8 cellular contexts compared by ENCODE assay signal in genomic region chr14:24160850-24161804, GRCh38. TPM values are rescaled to one million over a fixed set of nuclear protein-coding genes. Genes with fewer than 3 reads are reported as not detected.
DNase-seq lines count a peak whose midpoint lies in the region; ATAC-seq and TF ChIP-seq lines count a peak whose summit lies in the region.

Gene IRF9 (plus strand): TSS chr14:24161265. CDS start chr14:24162145, 880 bp downstream.

- no peaks in the 10 kb centered on the region for H3K27me3 ChIP-seq in right atrium auricular region
- no peaks in the 10 kb centered on the region for H3K27me3 ChIP-seq in uterus

- TF ChIP-seq POLR2A in uterus (IDR thresholded peaks at IDR 0.05): peak; percentile 51 to 57

- H3K36me3 ChIP-seq in right atrium auricular region (peaks cover 71% of the 10 kb centered on the region), uterus (no peaks in the 10 kb centered on the region)

- intact Hi-C loops in uterus (cut with DNase I; ENCODE audit: low total_unique reads): no loop called here

- H3K9me3 ChIP-seq in right atrium auricular region: no peaks in the 10 kb centered on the region
- H3K9me3 ChIP-seq in uterus: no peaks in the 10 kb centered on the region

- peak within 1 kb of the TSS; percentile 62 to 68 for H3K4me3 ChIP-seq in right atrium auricular region
- H3K4me3 ChIP-seq in uterus: peak within 1 kb of the TSS; percentile 62 to 66

- peak; percentile 90 to 93 for TF ChIP-seq CTCF in right atrium auricular region (IDR thresholded peaks at IDR 0.05)
- peak; percentile 93 to 98 (median 94) for TF ChIP-seq CTCF in uterus (IDR thresholded peaks at IDR 0.05)

- H3K4me1 ChIP-seq in right atrium auricular region: peaks cover 0 to 30% of the 10 kb centered on the region in 2 donors
- peaks cover 7% of the 10 kb centered on the region in 2 donors for H3K4me1 ChIP-seq in uterus

- peak; percentile 67 for ATAC-seq in GM18499 (IDR thresholded peaks at IDR 0.05; ENCODE audit: insufficient read depth, unreplicated experiment)
- ATAC-seq in HG02943 (IDR thresholded peaks at IDR 0.05; ENCODE audit: low read depth, unreplicated experiment): peak; percentile 80

- H3K27ac ChIP-seq in angular gyrus (ENCODE audit: low read depth, low read length) (peak within 1 kb of the TSS; percentile 96), right atrium auricular region (peak within 1 kb of the TSS; percentile 96), uterus (peak within 1 kb of the TSS; percentile 88 to 98)

- DNase-seq in NCI-H187 (lab: John Stamatoyannopoulos, UW) (peak; percentile 95 to 98), T-helper 2 cell (peak; percentile 90 to 98 (median 93)), right atrium auricular region (ENCODE audit: low spot score) (peak; percentile 99), pulmonary artery endothelial cell (ENCODE audit: low read depth, low spot score) (peak; percentile 80), uterus (peak; percentile 96 to 98)

RNA-seq across cellular contexts. Expression of gene IRF9, which starts in this region (rescaled TPM):
- 10 to 100 TPM; 29.2 to 33.1 TPM for total RNA-seq in right atrium auricular region
- total RNA-seq in pulmonary artery endothelial cell: 42.1 and 48.9 TPM in 2 replicates
- total RNA-seq in uterus: 100 to 1,000 TPM in 1 of 4 donors, 10 to 100 TPM in 3; 33.2 to 205 (median 67.2) TPM

Comparison
In these comparisons a context has a peak if more than half of its experiments do, and no peak if none do; other contexts are left out.
1. Peak in every context shown above with its lines: DNase-seq, ATAC-seq, H3K4me3 ChIP-seq and H3K27ac ChIP-seq.